Comparison of ENCODE assay signal across 1 cellular context in genomic region chr19:21197589-21198295, GRCh38.
TF ChIP-seq lines count a peak whose summit lies in the region.

No MANE protein-coding gene starts in this region.

TF ChIP-seq in K562, 482 proteins besides CTCF, POLR2A, EP300 and RAD21 (continued from another document and continues in another):
- peak in 1 of 2 experiments; percentile 25; a peak in 1 of 4 replicates for TF ChIP-seq ZNF318 (IDR thresholded peaks at IDR 0.05; ENCODE audit: borderline replicate concordance in 1 of 2, low read depth in 1 of 2)
- TF ChIP-seq NELFE (IDR thresholded peaks at IDR 0.05; ENCODE audit: insufficient read depth, insufficient read length): no peak
- TF ChIP-seq CBX2 (IDR thresholded peaks at IDR 0.05; ENCODE audit: insufficient read depth, low read length, poor library complexity, severe bottlenecking): no peak
- TF ChIP-seq THRAP3 (IDR thresholded peaks at IDR 0.05; ENCODE audit: borderline replicate concordance): no peak
- TF ChIP-seq HIVEP1 (CRISPR knock-in tag; IDR thresholded peaks at IDR 0.05): no peak
- no peak for TF ChIP-seq POLR2AphosphoS5 (IDR thresholded peaks at IDR 0.05; ENCODE audit: control insufficient read depth, insufficient read depth, low read depth, low read length)
- no peak for TF ChIP-seq RBM25 (IDR thresholded peaks at IDR 0.05; ENCODE audit: low read depth, low read length, severe bottlenecking)
- no peak for TF ChIP-seq GATAD2B (IDR thresholded peaks at IDR 0.05; ENCODE audit: borderline replicate concordance)
- TF ChIP-seq XRCC4 (IDR thresholded peaks at IDR 0.05; ENCODE audit: extremely low read depth, insufficient read depth, insufficient read length): no peak
- peak; percentile 96 for TF ChIP-seq ATF7 (IDR thresholded peaks at IDR 0.05)
- no peak for TF ChIP-seq ZKSCAN1 (IDR thresholded peaks at IDR 0.05; ENCODE audit: low read depth, low read length)
- TF ChIP-seq FOXP4 (CRISPR knock-in tag; IDR thresholded peaks at IDR 0.05; ENCODE audit: borderline replicate concordance): no peak
- peak; percentile 63 for TF ChIP-seq NFIC (IDR thresholded peaks at IDR 0.05)
- no peak for TF ChIP-seq POLR3G (IDR thresholded peaks at IDR 0.05; ENCODE audit: extremely low read depth, insufficient read length, insufficient replicate concordance)
- TF ChIP-seq PRMT5 (CRISPR knock-in tag; IDR thresholded peaks at IDR 0.05): no peak
- TF ChIP-seq ZNF263 (CRISPR knock-in tag; IDR thresholded peaks at IDR 0.05; ENCODE audit: borderline replicate concordance): no peak
- 0 out of 3 replicates have a peak, but pooled peaks of 1 of the 2 experiments have one; percentile 18 for TF ChIP-seq CBX3 (IDR thresholded peaks at IDR 0.05; ENCODE audit: borderline replicate concordance in 1 of 2, low read length in 2 of 2)
- no peak for TF ChIP-seq U2AF2 (optimal IDR thresholded peaks at IDR 0.05; ENCODE audit: low read depth, low read length)
- TF ChIP-seq, protein P1, sequence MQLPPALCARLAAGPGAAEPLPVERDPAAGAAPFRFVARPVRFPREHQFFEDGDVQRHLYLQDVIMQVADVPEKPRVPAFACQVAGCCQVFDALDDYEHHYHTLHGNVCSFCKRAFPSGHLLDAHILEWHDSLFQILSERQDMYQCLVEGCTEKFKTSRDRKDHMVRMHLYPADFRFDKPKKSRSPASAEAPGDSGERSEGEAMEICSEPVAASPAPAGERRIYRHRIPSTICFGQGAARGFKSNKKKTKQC (CRISPR knock-in tag; IDR thresholded peaks at IDR 0.05): no peak
- no peak for TF ChIP-seq ZNF583 (CRISPR knock-in tag; IDR thresholded peaks at IDR 0.05)
- TF ChIP-seq FIP1L1 (IDR thresholded peaks at IDR 0.05; ENCODE audit: low read depth, low read length, poor library complexity, severe bottlenecking): no peak
- no peak; the same call in 1 of the 2 replicates for TF ChIP-seq NCOA6 (IDR thresholded peaks at IDR 0.05)
- TF ChIP-seq THAP7 (CRISPR knock-in tag; IDR thresholded peaks at IDR 0.05): no peak
- no peak for TF ChIP-seq TCF15 (CRISPR knock-in tag; IDR thresholded peaks at IDR 0.05)
- TF ChIP-seq TAL1 (IDR thresholded peaks at IDR 0.05): peak; percentile 85
- TF ChIP-seq ZNF695 (CRISPR knock-in tag; IDR thresholded peaks at IDR 0.05): no peak
- TF ChIP-seq PHF8 (IDR thresholded peaks at IDR 0.05; ENCODE audit: borderline replicate concordance, low read length): no peak
- TF ChIP-seq, protein P2, sequence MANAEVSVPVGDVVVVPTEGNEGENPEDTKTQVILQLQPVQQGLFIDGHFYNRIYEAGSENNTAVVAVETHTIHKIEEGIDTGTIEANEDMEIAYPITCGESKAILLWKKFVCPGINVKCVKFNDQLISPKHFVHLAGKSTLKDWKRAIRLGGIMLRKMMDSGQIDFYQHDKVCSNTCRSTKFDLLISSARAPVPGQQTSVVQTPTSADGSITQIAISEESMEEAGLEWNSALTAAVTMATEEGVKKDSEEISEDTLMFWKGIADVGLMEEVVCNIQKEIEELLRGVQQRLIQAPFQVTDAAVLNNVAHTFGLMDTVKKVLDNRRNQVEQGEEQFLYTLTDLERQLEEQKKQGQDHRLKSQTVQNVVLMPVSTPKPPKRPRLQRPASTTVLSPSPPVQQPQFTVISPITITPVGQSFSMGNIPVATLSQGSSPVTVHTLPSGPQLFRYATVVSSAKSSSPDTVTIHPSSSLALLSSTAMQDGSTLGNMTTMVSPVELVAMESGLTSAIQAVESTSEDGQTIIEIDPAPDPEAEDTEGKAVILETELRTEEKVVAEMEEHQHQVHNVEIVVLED (CRISPR knock-in tag; IDR thresholded peaks at IDR 0.05): no peak
- TF ChIP-seq ZNF3 (CRISPR knock-in tag; IDR thresholded peaks at IDR 0.05): no peak
- TF ChIP-seq PRPF4 (IDR thresholded peaks at IDR 0.05; ENCODE audit: insufficient read depth, low read depth, low read length, poor library complexity, severe bottlenecking): no peak
- TF ChIP-seq SMC3 (conservative IDR thresholded peaks at IDR 0.05; ENCODE audit: insufficient read depth, low read depth, low read length): no peak
- peak; percentile 38; the same call in 1 of the 2 replicates for TF ChIP-seq MTA3 (IDR thresholded peaks at IDR 0.05; ENCODE audit: borderline replicate concordance)
- TF ChIP-seq, protein P3, sequence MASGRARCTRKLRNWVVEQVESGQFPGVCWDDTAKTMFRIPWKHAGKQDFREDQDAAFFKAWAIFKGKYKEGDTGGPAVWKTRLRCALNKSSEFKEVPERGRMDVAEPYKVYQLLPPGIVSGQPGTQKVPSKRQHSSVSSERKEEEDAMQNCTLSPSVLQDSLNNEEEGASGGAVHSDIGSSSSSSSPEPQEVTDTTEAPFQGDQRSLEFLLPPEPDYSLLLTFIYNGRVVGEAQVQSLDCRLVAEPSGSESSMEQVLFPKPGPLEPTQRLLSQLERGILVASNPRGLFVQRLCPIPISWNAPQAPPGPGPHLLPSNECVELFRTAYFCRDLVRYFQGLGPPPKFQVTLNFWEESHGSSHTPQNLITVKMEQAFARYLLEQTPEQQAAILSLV (tag; IDR thresholded peaks at IDR 0.05): 0 out of 2 replicates have a peak, but pooled peaks have one; percentile 51
- TF ChIP-seq JUND (IDR thresholded peaks at IDR 0.05; ENCODE audit: borderline replicate concordance, low read depth, low read length): peak; percentile 77
- TF ChIP-seq JUND (tag; IDR thresholded peaks at IDR 0.05; ENCODE audit: borderline replicate concordance, low read depth, low read length): peak; percentile 78; the same call in 2 of the 3 replicates
- TF ChIP-seq, protein P4, sequence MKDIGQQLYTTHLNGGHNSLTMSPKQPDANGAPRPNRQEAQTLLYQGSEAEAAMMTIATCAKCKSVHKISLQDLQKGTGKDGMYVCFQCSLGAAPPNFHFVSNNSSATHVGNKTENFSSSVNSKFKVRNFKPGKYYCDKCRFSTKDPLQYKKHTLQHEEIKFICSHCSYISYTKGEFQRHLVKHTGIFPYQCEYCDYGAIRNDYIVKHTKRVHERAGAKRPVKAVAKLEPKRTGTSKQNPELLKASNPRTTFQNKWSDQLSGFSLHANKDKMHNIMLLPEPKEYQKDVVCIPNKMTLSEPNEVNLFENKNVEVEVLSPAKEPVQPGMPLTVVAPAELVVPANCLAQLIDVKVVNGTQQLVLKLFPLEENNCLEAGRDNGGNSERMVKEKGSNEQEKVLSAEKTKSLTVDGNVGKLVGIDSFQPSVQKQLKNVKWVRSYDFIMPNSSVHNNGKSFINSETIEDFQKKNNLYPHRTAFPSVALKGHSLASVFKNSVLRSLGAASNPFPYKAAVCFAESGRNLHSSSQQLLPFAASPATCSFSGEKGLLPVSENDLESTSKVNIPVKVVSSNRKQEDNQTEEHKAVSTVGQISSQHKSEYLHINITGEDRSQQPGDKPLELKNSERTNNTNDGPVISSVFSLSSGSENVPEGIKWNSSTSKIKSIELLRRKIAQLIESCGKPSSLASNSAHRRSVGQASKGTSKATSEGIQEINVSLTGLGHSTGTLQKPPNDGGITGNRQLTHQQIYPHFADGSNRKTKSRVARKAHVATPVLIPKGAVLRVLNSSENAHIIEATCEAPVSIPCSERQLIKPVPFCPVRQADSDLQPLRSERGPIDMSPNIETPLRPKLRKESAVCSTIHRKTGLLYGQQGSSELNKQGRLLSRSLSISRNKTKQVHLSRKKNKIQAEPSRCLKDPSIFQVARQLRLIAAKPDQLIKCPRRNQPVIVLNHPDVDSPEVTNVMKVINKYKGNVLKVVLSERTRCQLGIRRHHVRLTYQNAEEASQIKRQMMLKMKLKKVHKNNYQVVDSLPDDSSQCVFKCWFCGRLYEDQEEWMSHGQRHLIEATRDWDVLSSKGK (CRISPR knock-in tag; IDR thresholded peaks at IDR 0.05): no peak
- TF ChIP-seq ZHX1 (conservative IDR thresholded peaks at IDR 0.05; ENCODE audit: low read length): no peak
